In the genomic region with DNA sequence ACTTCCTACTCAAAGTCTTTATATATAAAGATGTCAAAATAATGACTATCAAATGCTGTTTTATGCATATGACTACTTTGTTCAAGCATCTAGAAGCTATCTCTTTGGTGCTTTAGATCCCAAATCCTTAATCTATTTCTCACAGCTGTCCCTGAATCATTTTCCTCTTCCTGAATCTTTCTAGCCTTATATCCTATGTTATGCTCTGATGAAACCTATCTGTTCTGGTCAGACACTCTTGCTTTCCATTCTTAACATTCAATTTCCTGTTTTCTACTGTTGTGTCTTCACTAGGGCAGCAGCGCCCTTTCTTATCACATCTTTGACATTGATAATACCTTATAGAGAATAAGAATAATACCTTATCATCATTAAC, we compare ENCODE assay signal across 21 cellular contexts. TPM values are rescaled to one million over a fixed set of nuclear protein-coding genes. Genes with fewer than 3 reads are reported as not detected.
"Had no signal": no experiment of that assay in that cellular context is flagged by ENCODE, and none has a peak within 500 bp of the region (broad histone marks: within the 10 kb centered on the region; RNA-seq: fewer than 3 reads in every experiment).

No MANE protein-coding gene starts in this region.

- H3K27me3 ChIP-seq: breast epithelium, gastrocnemius medialis, stomach, testis, upper lobe of left lung had no signal

- H3K9me3 ChIP-seq: breast epithelium, gastrocnemius medialis, heart right ventricle, spleen, stomach, testis, upper lobe of left lung had no signal

- H3K36me3 ChIP-seq: breast epithelium, gastrocnemius medialis, heart right ventricle, spleen, stomach, upper lobe of left lung had no signal

- ATAC-seq: activated CD8-positive, alpha-beta T cell treated with anti-CD3 and anti-CD28 coated beads, Interleukin-2, amount 10 ng/mL, durations not matched to agents 7 days and 5 days; effector memory CD8-positive, alpha-beta T cell; gastrocnemius medialis; heart right ventricle; left colon; naive thymus-derived CD4-positive, alpha-beta T cell; T-cell had no signal

- H3K36me3 Mint-ChIP-seq: activated naive CD8-positive, alpha-beta T cell treated with anti-CD3 and anti-CD28 coated beads, Interleukin-2, amount 10 ng/mL, durations not matched to agents 7 days and 5 days; naive thymus-derived CD4-positive, alpha-beta T cell; T-cell had no signal

- H3K27ac Mint-ChIP-seq: activated B cell treated with CpG ODN at 0.5 μM for 24 hours; activated CD8-positive, alpha-beta T cell treated with anti-CD3 and anti-CD28 coated beads, Interleukin-2, amount 10 ng/mL, durations not matched to agents 7 days and 5 days; activated naive CD8-positive, alpha-beta T cell treated with anti-CD3 and anti-CD28 coated beads, Interleukin-2, amount 10 ng/mL, durations not matched to agents 7 days and 5 days; effector memory CD8-positive, alpha-beta T cell; naive thymus-derived CD4-positive, alpha-beta T cell; progenitor cell of endocrine pancreas; T-cell had no signal

- H3K4me1 Mint-ChIP-seq: activated B cell treated with CpG ODN at 0.5 μM for 24 hours; activated naive CD8-positive, alpha-beta T cell treated with anti-CD3 and anti-CD28 coated beads, Interleukin-2, amount 10 ng/mL, durations not matched to agents 7 days and 5 days; naive thymus-derived CD4-positive, alpha-beta T cell; T-cell had no signal

- H3K4me3 Mint-ChIP-seq: activated B cell treated with CpG ODN at 0.5 μM for 24 hours; activated CD8-positive, alpha-beta T cell treated with anti-CD3 and anti-CD28 coated beads, Interleukin-2, amount 10 ng/mL, durations not matched to agents 7 days and 5 days; activated naive CD8-positive, alpha-beta T cell treated with anti-CD3 and anti-CD28 coated beads, Interleukin-2, amount 10 ng/mL, durations not matched to agents 7 days and 5 days; effector memory CD8-positive, alpha-beta T cell; naive thymus-derived CD4-positive, alpha-beta T cell; T-cell had no signal

- H3K4me1 ChIP-seq: breast epithelium, gastrocnemius medialis, heart right ventricle, testis had no signal

- H3K27ac ChIP-seq: breast epithelium, epithelial cell of prostate, gastrocnemius medialis, heart right ventricle, stomach, testis, upper lobe of left lung had no signal

- H3K9me3 Mint-ChIP-seq: activated B cell treated with CpG ODN at 0.5 μM for 24 hours; activated naive CD8-positive, alpha-beta T cell treated with anti-CD3 and anti-CD28 coated beads, Interleukin-2, amount 10 ng/mL, durations not matched to agents 7 days and 5 days; effector memory CD8-positive, alpha-beta T cell; naive thymus-derived CD4-positive, alpha-beta T cell; T-cell had no signal

- DNase-seq: activated B cell treated with CpG ODN at 0.5 μM for 24 hours; activated CD4-positive, alpha-beta T cell treated with anti-CD3 and anti-CD28 coated beads for 48 hours; activated CD8-positive, alpha-beta memory T cell treated with anti-CD3 and anti-CD28 coated beads, Interleukin-2, amount 50 U/mL, for 48 hours; activated CD8-positive, alpha-beta T cell treated with anti-CD3 and anti-CD28 coated beads, Interleukin-2, amount 10 ng/mL, durations not matched to agents 7 days and 5 days; activated naive CD8-positive, alpha-beta T cell treated with anti-CD3 and anti-CD28 coated beads, Interleukin-2, amount 10 ng/mL, durations not matched to agents 7 days and 5 days; cerebellar nuclear complex; effector memory CD8-positive, alpha-beta T cell; gastrocnemius medialis; heart right ventricle; left colon; naive thymus-derived CD4-positive, alpha-beta T cell; spleen; stomach; T-cell; T-helper 9 cell; testis; upper lobe of left lung had no signal

- H3K4me3 ChIP-seq: breast epithelium, gastrocnemius medialis, heart right ventricle, lung, spleen, stomach, testis, upper lobe of left lung had no signal

RNA-seq across cellular contexts. Expression of a gene that starts 6.3 kb away (rescaled TPM):
- total RNA-seq: activated B cell treated with CpG ODN at 0.5 μM for 24 hours had no signal
